19 cellular contexts compared by ENCODE assay signal in the genomic region with DNA sequence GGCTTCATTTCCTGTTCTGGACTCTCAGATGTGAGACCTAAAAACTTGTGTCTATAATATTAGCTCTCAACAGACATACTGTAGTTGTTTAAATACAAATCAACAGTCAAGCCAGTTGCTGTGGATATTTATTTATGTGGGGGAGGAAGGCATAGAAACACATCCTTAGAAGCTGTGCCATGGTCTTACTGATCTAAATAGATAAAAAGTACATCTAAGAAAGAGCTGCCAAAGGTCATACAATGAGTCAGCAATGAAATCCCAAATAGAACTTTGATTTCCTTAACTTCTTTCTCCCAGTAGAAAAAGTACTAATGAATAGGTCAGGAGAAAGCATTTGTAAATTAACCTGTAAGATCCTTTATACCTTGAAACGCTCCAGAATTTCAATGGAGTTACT.
DNase-seq lines count a peak whose midpoint lies in the region; ATAC-seq and TF ChIP-seq lines count a peak whose summit lies in the region.
"Had no signal": no experiment of that assay in that cellular context is flagged by ENCODE, and none has a peak within 500 bp of the region (broad histone marks: within the 10 kb centered on the region; RNA-seq: fewer than 3 reads in every experiment).

No MANE protein-coding gene starts in this region.

- H3K23me2 ChIP-seq in H9 (ENCODE audit: insufficient read length, low read depth, low read length, poor library complexity, severe bottlenecking), result no peaks in the 10 kb centered on the region

- H3K36me3 Mint-ChIP-seq in osteocyte (ENCODE audit: unreplicated experiment) (no peaks in the 10 kb centered on the region), H9 (ENCODE audit: insufficient read depth in 1 of 3, low read depth in 3 of 3) (peaks cover 0 to 9% (median 3%) of the 10 kb centered on the region in 3 experiments; a peak in 3 of 7 replicates)
- H3K36me3 Mint-ChIP-seq: CD4-positive, CD25-positive, alpha-beta regulatory T cell; stimulated activated effector memory CD8-positive, alpha-beta T cell treated with anti-CD3 and anti-CD28 coated beads, Interleukin-12 subunit alpha, Interleukin-12 subunit beta, amount 100 ng/mL, for 72 hours had no signal

- peak; percentile 28 for ATAC-seq in PC-3
- no peak for ATAC-seq in lower lobe of right lung
- ATAC-seq: left ventricle myocardium superior; stimulated activated effector memory CD8-positive, alpha-beta T cell treated with anti-CD3 and anti-CD28 coated beads, Interleukin-12 subunit alpha, Interleukin-12 subunit beta, amount 100 ng/mL, for 72 hours had no signal

- H3K79me2 ChIP-seq in PC-3 (ENCODE audit: low read length), result no peaks in the 10 kb centered on the region
- no peaks in the 10 kb centered on the region for H3K79me2 ChIP-seq in mesendoderm (ENCODE audit: control insufficient read depth, insufficient read depth, low read length)
- no peaks in the 10 kb centered on the region for H3K79me2 ChIP-seq in H9 (ENCODE audit: insufficient read depth, low read length)

- H3K27me3 Mint-ChIP-seq in osteocyte (ENCODE audit: unreplicated experiment) (no peaks in the 10 kb centered on the region), H9 (ENCODE audit: low read depth) (no peaks in the 10 kb centered on the region; the same call in none of the 2 replicates)

- H3K36me3 ChIP-seq in PC-3 (ENCODE audit: low read depth, low read length) (no peaks in the 10 kb centered on the region), mesendoderm (ENCODE audit: control insufficient read depth, insufficient read depth, low read length) (no peaks in the 10 kb centered on the region), lower lobe of right lung (no peaks in the 10 kb centered on the region)
- H3K36me3 ChIP-seq: thoracic aorta, WERI-Rb-1 had no signal

- H3K79me1 ChIP-seq in mesendoderm (ENCODE audit: low read length) (no peaks in the 10 kb centered on the region), H9 (ENCODE audit: insufficient read depth, low read depth, low read length, poor library complexity, severe bottlenecking) (no peaks in the 10 kb centered on the region)

- H2AK5ac ChIP-seq in mesendoderm (ENCODE audit: low read length) (no peak overlapping the region), H9 (ENCODE audit: insufficient read length, low read length) (no peak overlapping the region)

- peaks cover 9% of the 10 kb centered on the region for H3K9me3 Mint-ChIP-seq in osteocyte (ENCODE audit: unreplicated experiment)
- peaks cover 12 to 15% of the 10 kb centered on the region in 2 experiments; a peak in 4 of 5 replicates for H3K9me3 Mint-ChIP-seq in H9

- no peak overlapping the region for H2BK20ac ChIP-seq in H9 (ENCODE audit: low read depth, low read length, poor library complexity, severe bottlenecking)

- no TSS peak for BruUV-seq in PC-3 (replicated peaks; lab: Mats Ljungman, UMichigan)

- no peak overlapping the region for H3T11ph ChIP-seq in H9 (ENCODE audit: low read length)

- H3K14ac ChIP-seq in H9 (ENCODE audit: insufficient read depth, low read length), result no peak overlapping the region

- TF ChIP-seq CTCF in PC-3 (conservative IDR thresholded peaks at IDR 0.05; ENCODE audit: low read depth, low read length) (no peak), osteocyte (IDR thresholded peaks at IDR 0.05) (no peak), H9 (conservative IDR thresholded peaks at IDR 0.05) (no peak), lower lobe of right lung (IDR thresholded peaks at IDR 0.05) (no peak)

- no peak overlapping the region for H4K8ac ChIP-seq in mesendoderm (ENCODE audit: low read depth, low read length)
- no peak overlapping the region for H4K8ac ChIP-seq in H9 (replicated peaks; ENCODE audit: insufficient read length, low read depth, low read length)

- H3K4me3 ChIP-seq in PC-3 (ENCODE audit: low read length), result no peak overlapping the region
- no peak overlapping the region for H3K4me3 ChIP-seq in mesendoderm (ENCODE audit: low read length)
- H3K4me3 ChIP-seq in lower lobe of right lung, result no peak overlapping the region
- H3K4me3 ChIP-seq: thoracic aorta had no signal

- H3K9ac ChIP-seq in PC-3 (ENCODE audit: low read length) (no peak overlapping the region), mesendoderm (ENCODE audit: low read length) (no peak overlapping the region), H9 (ENCODE audit: extremely low read depth, insufficient read length, low read length) (no peak overlapping the region)

- no peak overlapping the region for H2BK5ac ChIP-seq in mesendoderm (ENCODE audit: low read length)
- no peak overlapping the region for H2BK5ac ChIP-seq in H9 (ENCODE audit: insufficient read length, low read length)

- intact Hi-C loops in PC-3 (cut with micrococcal nuclease) (no loop called here), lower lobe of right lung (cut with DNase I) (no loop called here)

- H3K27me3 ChIP-seq in PC-3 (ENCODE audit: low read length) (no peaks in the 10 kb centered on the region), mesendoderm (ENCODE audit: insufficient read depth, low read length, poor library complexity) (no peaks in the 10 kb centered on the region), H9 (ENCODE audit: insufficient read depth, low read length) (no peaks in the 10 kb centered on the region), lower lobe of right lung (ENCODE audit: low read depth) (no peaks in the 10 kb centered on the region)

- no peak overlapping the region for H3K23ac ChIP-seq in mesendoderm (ENCODE audit: low read length)
- no peak overlapping the region for H3K23ac ChIP-seq in H9 (ENCODE audit: insufficient read length, low read depth, low read length)

- peaks cover 46% of the 10 kb centered on the region for H3K4me1 Mint-ChIP-seq in osteocyte (ENCODE audit: unreplicated experiment)
- peaks cover 4 to 5% of the 10 kb centered on the region in 2 experiments; a peak in 2 of 4 replicates for H3K4me1 Mint-ChIP-seq in H9
- H3K4me1 Mint-ChIP-seq: CD4-positive, CD25-positive, alpha-beta regulatory T cell; stimulated activated effector memory CD8-positive, alpha-beta T cell treated with anti-CD3 and anti-CD28 coated beads, Interleukin-12 subunit alpha, Interleukin-12 subunit beta, amount 100 ng/mL, for 72 hours had no signal

- H3K4me1 ChIP-seq in PC-3 (ENCODE audit: insufficient read depth, low read length), result peaks cover 31% of the 10 kb centered on the region
- no peaks in the 10 kb centered on the region for H3K4me1 ChIP-seq in mesendoderm (ENCODE audit: control insufficient read depth, low read depth, low read length)
- no peaks in the 10 kb centered on the region for H3K4me1 ChIP-seq in H9 (ENCODE audit: insufficient read depth, low read length)
- H3K4me1 ChIP-seq in lower lobe of right lung, result no peaks in the 10 kb centered on the region

- POLR2A ChIA-PET in PC-3 (lab: Charles Lee; ENCODE audit: unreplicated experiment), result interaction anchor here (0.7 kb wide), 2 partner anchors 11 to 40 kb away, joined by 4 read pairs; no protein-coding TSS in a partner anchor

- H3K4me2 ChIP-seq in PC-3 (ENCODE audit: low read length) (peak overlapping the region; percentile 3), mesendoderm (ENCODE audit: low read length) (no peak overlapping the region), H9 (ENCODE audit: insufficient read depth, insufficient read length, low read length) (no peak overlapping the region)

- DNase-seq in COLO829 (ENCODE audit: low spot score) (peak; percentile 42), PC-3 (peak; percentile 23), osteocyte (ENCODE audit: extremely low spot score, unreplicated experiment) (no peak), mesendoderm (no peak), H9 (no peak), lower lobe of right lung (no peak), iPS-NIHi7 (ENCODE audit: extremely low spot score) (no peak)
- DNase-seq: activated CD4-positive, alpha-beta T cell treated with anti-CD3 and anti-CD28 coated beads, Interleukin-2, amount 50 U/mL, for 48 hours; activated gamma-delta T cell; caudate nucleus; CD4-positive, CD25-positive, alpha-beta regulatory T cell; Karpas-422; left ventricle myocardium superior; NCI-H510A; NK-92 treated with Interleukin-12 subunit alpha and Interleukin-12 subunit beta, amount 100 ng/mL, for 24 hours; WERI-Rb-1 had no signal

- H4K91ac ChIP-seq in H9 (ENCODE audit: insufficient read length, low read depth, low read length), result no peak overlapping the region

- H3K27ac Mint-ChIP-seq in osteocyte (ENCODE audit: unreplicated experiment), result peak overlapping the region; percentile 21
- no peak overlapping the region for H3K27ac Mint-ChIP-seq in H9
- H3K27ac Mint-ChIP-seq: CD4-positive, CD25-positive, alpha-beta regulatory T cell; stimulated activated effector memory CD8-positive, alpha-beta T cell treated with anti-CD3 and anti-CD28 coated beads, Interleukin-12 subunit alpha, Interleukin-12 subunit beta, amount 100 ng/mL, for 72 hours had no signal

- H3K9me3 ChIP-seq in PC-3 (ENCODE audit: low read length) (no peaks in the 10 kb centered on the region), H9 (ENCODE audit: control insufficient read depth, low read depth, low read length) (no peaks in the 10 kb centered on the region), lower lobe of right lung (no peaks in the 10 kb centered on the region)
- H3K9me3 ChIP-seq: thoracic aorta had no signal

- H4K5ac ChIP-seq in mesendoderm (ENCODE audit: low read length) (no peak overlapping the region), H9 (ENCODE audit: insufficient read length, low read depth, low read length) (no peak overlapping the region)

- no peaks in the 10 kb centered on the region for H3K9me2 ChIP-seq in PC-3 (replicated peaks; ENCODE audit: low read length)

- no peak overlapping the region for H3K27ac ChIP-seq in PC-3 (ENCODE audit: low read length)
- peak overlapping the region; percentile 51 for H3K27ac ChIP-seq in cingulate gyrus (ENCODE audit: low read depth, low read length)
- no peak overlapping the region for H3K27ac ChIP-seq in mesendoderm (ENCODE audit: low read depth, low read length)
- no peak overlapping the region for H3K27ac ChIP-seq in H9 (ENCODE audit: insufficient read length, low read depth, low read length)
- H3K27ac ChIP-seq in lower lobe of right lung, result no peak overlapping the region
- H3K27ac ChIP-seq: WERI-Rb-1 had no signal

- H3K4me3 Mint-ChIP-seq in osteocyte (ENCODE audit: unreplicated experiment) (no peak overlapping the region), H9 (no peak overlapping the region)
- H3K4me3 Mint-ChIP-seq: CD4-positive, CD25-positive, alpha-beta regulatory T cell; stimulated activated effector memory CD8-positive, alpha-beta T cell treated with anti-CD3 and anti-CD28 coated beads, Interleukin-12 subunit alpha, Interleukin-12 subunit beta, amount 100 ng/mL, for 72 hours had no signal

- no peaks in the 10 kb centered on the region for H4K20me1 ChIP-seq in PC-3 (ENCODE audit: low read length)
- no peaks in the 10 kb centered on the region for H4K20me1 ChIP-seq in H9 (ENCODE audit: control insufficient read depth, insufficient read depth, insufficient read length)

- no CpG with 5 or more reads among the region's 1 CpG for WGBS in mesendoderm (ENCODE audit: extremely low coverage, insufficient coverage, low lambda C conversion rate)
- no CpG with 5 or more reads among the region's 1 CpG for WGBS in H9 (ENCODE audit: extremely low coverage, insufficient read length, low lambda C conversion rate)

- H3F3A ChIP-seq in PC-3 (ENCODE audit: low read length, unreplicated experiment), result no peaks in the 10 kb centered on the region

- no peak overlapping the region for H2BK15ac ChIP-seq in mesendoderm (replicated peaks; ENCODE audit: low read depth)
- H2BK15ac ChIP-seq in H9 (ENCODE audit: low read depth, low read length), result no peak overlapping the region

- H3K18ac ChIP-seq in mesendoderm (ENCODE audit: low read length) (no peak overlapping the region), H9 (ENCODE audit: insufficient read length, low read depth, low read length) (no peak overlapping the region)

- no peak overlapping the region for H3K56ac ChIP-seq in mesendoderm (ENCODE audit: low read length)
- no peak overlapping the region for H3K56ac ChIP-seq in H9 (ENCODE audit: insufficient read length, low read depth, low read length)

- H2BK120ac ChIP-seq in mesendoderm (ENCODE audit: low read depth, low read length) (no peak overlapping the region), H9 (ENCODE audit: low read depth, low read length, poor library complexity, severe bottlenecking) (no peak overlapping the region)

- H2AFZ ChIP-seq in PC-3 (ENCODE audit: low read length) (no peak overlapping the region), H9 (ENCODE audit: low read length) (no peak overlapping the region)

- CTCF ChIA-PET in PC-3 (lab: Charles Lee), result interaction anchor here (0.6 to 1.6 kb wide), 10 partner anchors 9 to 548 kb away, joined by 3 to 29 read pairs (median 10); no protein-coding TSS in a partner anchor

- H3K4ac ChIP-seq in mesendoderm (ENCODE audit: low read depth, low read length), result no peak overlapping the region
- no peak overlapping the region for H3K4ac ChIP-seq in H9 (ENCODE audit: low read depth, low read length)

- H2BK12ac ChIP-seq in H9 (ENCODE audit: insufficient read length, low read depth, low read length), result no peak overlapping the region

Comparison
In these comparisons a context has a peak if more than half of its experiments do, and no peak if none do; other contexts are left out.
1. DNase-seq: peak in COLO829 (single experiment) and PC-3 (single experiment); none in osteocyte (single experiment), mesendoderm (single experiment), H9 (single experiment), lower lobe of right lung (single experiment) and iPS-NIHi7 (single experiment).